Comparison of ENCODE assay signal across 1 cellular context in genomic region chr19:10516671-10517286, GRCh38.
TF ChIP-seq lines count a peak whose summit lies in the region.

No MANE protein-coding gene starts in this region.

TF ChIP-seq in IMR-90, 13 proteins besides CTCF, POLR2A, EP300 and RAD21:
- TF ChIP-seq ELK1 (IDR thresholded peaks at IDR 0.05; ENCODE audit: borderline replicate concordance, low read depth, low read length): no peak
- no peak for TF ChIP-seq MAZ (IDR thresholded peaks at IDR 0.05; ENCODE audit: borderline replicate concordance, low read depth, low read length)
- TF ChIP-seq FOS (IDR thresholded peaks at IDR 0.05; ENCODE audit: low read depth, low read length): no peak
